Comparison of ENCODE assay signal across 8 cellular contexts in the genomic region with DNA sequence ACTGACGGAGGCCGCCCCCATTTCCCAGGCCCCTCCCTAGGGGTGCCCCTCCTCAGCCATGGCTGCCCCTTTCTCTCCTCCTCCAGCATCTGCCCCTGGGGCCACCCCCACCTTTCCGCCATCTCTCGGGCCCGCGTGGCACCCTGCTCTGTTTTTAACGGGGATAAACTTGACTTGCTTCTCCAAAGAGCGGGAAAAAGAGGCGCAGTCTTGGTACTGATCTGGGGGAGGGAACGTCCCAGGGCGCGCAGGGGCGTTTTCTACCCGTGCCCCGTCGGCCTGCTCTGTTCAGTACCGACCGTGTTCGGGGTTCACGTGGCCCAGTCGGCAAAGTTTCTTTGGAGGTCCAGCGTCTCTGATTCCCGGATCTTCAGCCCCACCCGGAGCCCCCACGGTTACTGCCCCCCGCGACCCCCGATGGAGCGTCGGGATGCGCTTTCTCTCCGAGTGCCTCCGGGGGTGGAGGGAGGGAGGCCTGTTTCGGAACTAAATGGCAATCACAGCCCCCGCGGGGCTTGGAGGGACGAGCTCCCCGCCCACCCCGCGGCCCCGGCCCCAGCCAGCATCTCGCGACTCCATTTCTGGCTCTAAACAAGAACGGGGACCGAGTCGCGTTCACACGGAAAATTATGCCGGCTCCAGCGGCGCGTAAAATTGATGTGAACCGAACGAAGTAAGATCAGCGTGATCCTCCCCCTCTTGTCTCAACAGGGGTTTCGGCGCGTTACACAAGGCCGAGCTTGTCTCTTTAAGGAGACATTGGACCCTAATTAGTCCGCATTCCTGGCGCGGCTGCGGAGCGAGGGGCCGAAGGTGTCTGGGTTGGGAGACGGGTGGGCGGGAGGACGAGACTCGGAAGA. TPM values are rescaled to one million over a fixed set of nuclear protein-coding genes. Genes with fewer than 3 reads are reported as not detected.
DNase-seq lines count a peak whose midpoint lies in the region; ATAC-seq, FAIRE-seq and TF ChIP-seq lines count a peak whose summit lies in the region.

No MANE protein-coding gene starts in this region.

- peaks cover 27 to 31% of the 10 kb centered on the region in 2 donors for H3K4me1 Mint-ChIP-seq in immature natural killer cell

- H3K27me3 ChIP-seq in GM23248 (replicated peaks; ENCODE audit: insufficient read depth) (no peaks in the 10 kb centered on the region), K562 (ENCODE audit: control insufficient read depth in 2 of 2, insufficient read depth in 2 of 2, low read length in 2 of 2) (no peaks in the 10 kb centered on the region)

- H3K9me3 Mint-ChIP-seq in immature natural killer cell, result peaks cover 0 to 3% (median 0%) of the 10 kb centered on the region in 6 donors

- no peak for TF ChIP-seq CTCF in K562 (IDR thresholded peaks at IDR 0.05 in 2 of 3, conservative IDR thresholded peaks at IDR 0.05 in 1 of 3; ENCODE audit: insufficient read depth in 2 of 3, low read depth in 1 of 3, low read length in 3 of 3)

- H3K4me1 ChIP-seq in GM23248 (ENCODE audit: insufficient read depth) (peaks cover 15% of the 10 kb centered on the region), K562 (replicated peaks in 1 of 2; ENCODE audit: control insufficient read depth in 2 of 2, insufficient read depth in 2 of 2, low read length in 2 of 2) (peaks cover 0 to 27% of the 10 kb centered on the region in 2 experiments; a peak in 2 of 5 replicates)

- H3K9ac ChIP-seq in GM23248, result peak overlapping the region; percentile 86
- H3K9ac ChIP-seq in K562 (ENCODE audit: insufficient read depth in 1 of 2, low read depth in 2 of 2, low read length in 2 of 2), result peak overlapping the region; percentile 54 to 88

- H3K9me3 ChIP-seq in GM23248 (ENCODE audit: low read depth) (no peaks in the 10 kb centered on the region), K562 (replicated peaks; ENCODE audit: control insufficient read depth, insufficient read depth, low read depth, low read length) (no peaks in the 10 kb centered on the region)

- CTCF ChIA-PET in K562 (lab: Yijun Ruan, JAX; ENCODE audit: low intra/inter-chr PET ratio), result no interaction called here

- ATAC-seq in K562, result peak; percentile 1; the same call in 2 of the 3 replicates

- TSS peak; percentile 73 for BruUV-seq in K562 (replicated peaks; lab: Mats Ljungman, UMichigan)

- WGBS in GM23248 (ENCODE audit: low coverage in 1 of 2, low lambda C conversion rate in 2 of 2, missing lambda C conversion rate in 2 of 2), 2 experiments, result 1% methylated on average over 38 to 69 of the region's 69 CpGs
- 3% methylated on average over 8 of the region's 69 CpGs for WGBS in K562 (ENCODE audit: insufficient coverage, low coverage, missing lambda C conversion rate)

- peak overlapping the region; percentile 87 for H3K4me3 ChIP-seq in GM23248
- H3K4me3 ChIP-seq in K562, result peak overlapping the region; percentile 48

- H3K36me3 Mint-ChIP-seq in immature natural killer cell, result peaks cover 0 to 2% (median 0%) of the 10 kb centered on the region in 3 donors

- POLR2A ChIA-PET in K562 (lab: Yijun Ruan, JAX), result no interaction called here

- TF ChIP-seq POLR2A in K562 (conservative IDR thresholded peaks at IDR 0.05), result no peak

- H3K27me3 Mint-ChIP-seq in immature natural killer cell (ENCODE audit: low read depth in 3 of 3), result peaks cover 10 to 27% (median 11%) of the 10 kb centered on the region in 3 donors

- peak overlapping the region; percentile 98 for H2AFZ ChIP-seq in GM23248
- H2AFZ ChIP-seq in K562 (ENCODE audit: low read depth, low read length), result peak overlapping the region; percentile 83

- H3K9me2 ChIP-seq in GM23248 (ENCODE audit: insufficient read depth), result no peaks in the 10 kb centered on the region

- H3K79me2 ChIP-seq in GM23248 (ENCODE audit: insufficient read depth), result peaks cover 31% of the 10 kb centered on the region
- H3K79me2 ChIP-seq in K562 (ENCODE audit: control insufficient read depth, insufficient read depth, low read length), result no peaks in the 10 kb centered on the region; the same call in 2 of the 3 replicates

- intact Hi-C loops in K562 (cut with micrococcal nuclease), result loop anchor here (5.0 kb wide), 2 partner anchors 52 to 102 kb away; no protein-coding TSS in a partner anchor

- H4K20me1 ChIP-seq in GM23248 (ENCODE audit: insufficient read depth) (no peaks in the 10 kb centered on the region), K562 (replicated peaks; ENCODE audit: control insufficient read depth, insufficient read depth, low read length) (no peaks in the 10 kb centered on the region)

- H3K4me2 ChIP-seq in GM23248 (ENCODE audit: unreplicated experiment) (peak overlapping the region; percentile 79), K562 (ENCODE audit: insufficient read depth, low read length) (peak overlapping the region; percentile 76)

- DNase-seq in ACHN (peak; percentile 37), GM23248 (peak; percentile 77), T follicular helper cell (ENCODE audit: low read depth) (peak; percentile 6), K562 (ENCODE audit: extremely low read depth in 1 of 4, low spot score in 3 of 4) (peak; percentile 7 to 16 (median 12)), immature natural killer cell (peak; percentile 20 to 37 (median 25)), SHP77 treated with DMSO at 0.1 percent for 48 hours (lab: John Stamatoyannopoulos, UW) (no peak), NOMO-1 (lab: John Stamatoyannopoulos, UW; ENCODE audit: unreplicated experiment in 2 of 2) (no peak)
- peak; percentile 37 for DNase-seq in stimulated activated CD4-positive, alpha-beta T cell treated with anti-CD3 and anti-CD28 coated beads, Interleukin-12 subunit alpha, Interleukin-12 subunit beta, amount 100 ng/mL, for 4 hours

- no peak for TF ChIP-seq EP300 in K562 (IDR thresholded peaks at IDR 0.05; ENCODE audit: low read length)

- no peaks in the 10 kb centered on the region for H3K9me1 ChIP-seq in K562 (ENCODE audit: control insufficient read depth, insufficient read depth, low read length)

- in situ Hi-C loops in ACHN (cut with HindIII; ENCODE audit: low pct_ligation_motif_present, low pct_unique_long_range_greater_than_20kb, low sequenced_read_pairs) (no loop called here), GM23248 (cut with MboI) (loop anchor here (25.0 kb wide), 1 partner anchor 1133 kb away; no protein-coding TSS in a partner anchor), K562 (cut with MboI) (no loop called here)

- no peak for TF ChIP-seq RAD21 in K562 (CRISPR knock-in tag; conservative IDR thresholded peaks at IDR 0.05 in 1 of 2, IDR thresholded peaks at IDR 0.05 in 1 of 2)

- H3F3A ChIP-seq in GM23248 (ENCODE audit: insufficient read depth), result peaks cover 4% of the 10 kb centered on the region

- H3K36me3 ChIP-seq in GM23248 (ENCODE audit: low read depth), result no peaks in the 10 kb centered on the region
- no peaks in the 10 kb centered on the region for H3K36me3 ChIP-seq in K562 (ENCODE audit: control insufficient read depth, insufficient read depth, low read length)

- H3K27ac Mint-ChIP-seq in immature natural killer cell, result peak overlapping the region in 3 of 6 donors; percentile 26 to 82 (median 66)

- H3K4me3 Mint-ChIP-seq in immature natural killer cell, result peak overlapping the region in 1 of 5 donors; percentile 82

- H3K27ac ChIP-seq in GM23248 (peak overlapping the region; percentile 75), K562 (ENCODE audit: extremely low read depth, low read depth, low read length) (peak overlapping the region; percentile 51; the same call in 2 of the 3 replicates)

- no peak for FAIRE-seq in K562 (lab: Jason Lieb, UNC)

TF ChIP-seq in K562, 482 proteins besides CTCF, POLR2A, EP300 and RAD21 (continues in another document):
- no peak for TF ChIP-seq BRF1 (IDR thresholded peaks at IDR 0.05; ENCODE audit: borderline replicate concordance, extremely low read depth, insufficient read length)
- TF ChIP-seq, protein P1, sequence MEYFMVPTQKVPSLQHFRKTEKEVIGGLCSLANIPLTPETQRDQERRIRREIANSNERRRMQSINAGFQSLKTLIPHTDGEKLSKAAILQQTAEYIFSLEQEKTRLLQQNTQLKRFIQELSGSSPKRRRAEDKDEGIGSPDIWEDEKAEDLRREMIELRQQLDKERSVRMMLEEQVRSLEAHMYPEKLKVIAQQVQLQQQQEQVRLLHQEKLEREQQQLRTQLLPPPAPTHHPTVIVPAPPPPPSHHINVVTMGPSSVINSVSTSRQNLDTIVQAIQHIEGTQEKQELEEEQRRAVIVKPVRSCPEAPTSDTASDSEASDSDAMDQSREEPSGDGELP (CRISPR knock-in tag; IDR thresholded peaks at IDR 0.05; ENCODE audit: borderline replicate concordance), result peak; percentile 31; the same call in 1 of the 2 replicates
- TF ChIP-seq ZNF644 (tag; IDR thresholded peaks at IDR 0.05; ENCODE audit: low read depth), result no peak
- TF ChIP-seq POLR3A (IDR thresholded peaks at IDR 0.05; ENCODE audit: borderline replicate concordance, extremely low read depth, insufficient read depth, insufficient read length), result no peak
- TF ChIP-seq NFRKB (IDR thresholded peaks at IDR 0.05; ENCODE audit: low read depth), result no peak
- peak in 1 of 3 experiments; percentile 32 for TF ChIP-seq YY1 (IDR thresholded peaks at IDR 0.05; ENCODE audit: borderline replicate concordance in 1 of 3, control insufficient read depth in 1 of 3, extremely low read depth in 1 of 3, insufficient read depth in 3 of 3, insufficient read length in 1 of 3, insufficient replicate concordance in 2 of 3, low read depth in 1 of 3, low read length in 2 of 3)
- TF ChIP-seq RHOXF2B (CRISPR knock-in tag; conservative IDR thresholded peaks at IDR 0.05), result no peak
- TF ChIP-seq PPARD (CRISPR knock-in tag; IDR thresholded peaks at IDR 0.05), result no peak

RNA-seq across cellular contexts. Expression of gene TLE4, which starts 1.1 kb away (rescaled TPM):
- total RNA-seq in GM23248 (2014; rRNA removed; shearing (Covaris generic)), result 23.3 and 37.8 TPM in 2 replicates
- 25.2 and 29.5 TPM in 2 replicates for polyA plus RNA-seq in GM23248 (2016; fragmentation: Nextera tagmentation; extraction: Ambion mirVana)
- 5.7 and 13.1 TPM in 2 replicates for total RNA-seq in K562 (2011; cell fraction: chromatin; rRNA removed; ENCODE audit: low replicate concordance)
- total RNA-seq in K562 (2011; cell fraction: nucleolus; rRNA removed), result 4.3 and 5.5 TPM in 2 replicates
- 6.5 and 10.8 TPM in 2 replicates for total RNA-seq in K562 (2011; cell fraction: nucleoplasm; rRNA removed)
- total RNA-seq in K562 (2014; rRNA removed), result 6.3 and 6.4 TPM in 2 replicates
- 5.0 and 5.7 TPM in 2 replicates for total RNA-seq in K562 (2014; rRNA removed; fragmentation: Illumina TruSeq; extraction: Trizol)
- 4.9 and 5.3 TPM in 2 replicates for total RNA-seq in K562 (2015; rRNA removed; fragmentation: Illumina TruSeq; extraction: Trizol)
- 8.2 and 8.8 TPM in 2 replicates for total RNA-seq in K562 (2021)
- 2.0 and 10.7 TPM in 2 replicates for polyA plus RNA-seq in K562 (2011; rRNA removed)
- 1.8 and 11.9 TPM in 2 replicates for polyA plus RNA-seq in K562 (2011; cell fraction: cytosol; rRNA removed)
- 3.7 and 14.9 TPM in 2 replicates for polyA plus RNA-seq in K562 (2011; cell fraction: nucleus; rRNA removed)
- polyA plus RNA-seq in K562 (2012), result 4.7 and 5.0 TPM in 2 replicates
- 5.7 and 6.9 TPM in 2 replicates for polyA plus RNA-seq in K562 (2014; fragmentation: Illumina TruSeq; extraction: Trizol)
- 1 to 10 TPM; 1.1 TPM for polyA plus RNA-seq in K562 (2014; fragmentation: Nextera tagmentation; extraction: Ambion mirVana)
- 2.9 and 5.8 TPM in 2 replicates for polyA plus RNA-seq in K562 (2014; rRNA removed)
- polyA minus RNA-seq in K562 (2011; rRNA and poly(A)+ RNA removed), result 6.6 and 25.5 TPM in 2 replicates
- polyA minus RNA-seq in K562 (2011; cell fraction: cytosol; rRNA and poly(A)+ RNA removed), result 7.7 and 17.7 TPM in 2 replicates
- polyA minus RNA-seq in K562 (2011; cell fraction: nucleus; rRNA and poly(A)+ RNA removed), result 5.4 and 56.3 TPM in 2 replicates
- 10 to 100 TPM; 38.0 to 41.4 (median 38.1) TPM for polyA plus RNA-seq in immature natural killer cell

Comparison
In these comparisons a context has a peak if more than half of its experiments do, and no peak if none do; other contexts are left out.
1. DNase-seq: peak in ACHN (single experiment), GM23248 (single experiment), T follicular helper cell (single experiment), K562 (4 of 4), immature natural killer cell (3 of 3) and stimulated activated CD4-positive, alpha-beta T cell treated with anti-CD3 and anti-CD28 coated beads, Interleukin-12 subunit alpha, Interleukin-12 subunit beta, amount 100 ng/mL, for 4 hours (single experiment); none in SHP77 treated with DMSO at 0.1 percent for 48 hours (single experiment) and NOMO-1 (0 of 2).